In genomic region chr5:143979044-143979690, GRCh38 we compare ENCODE assay signal across 13 cellular contexts.
DNase-seq lines count a peak whose midpoint lies in the region; ATAC-seq and TF ChIP-seq lines count a peak whose summit lies in the region.
"Had no signal": no experiment of that assay in that cellular context is flagged by ENCODE, and none has a peak within 500 bp of the region (broad histone marks: within the 10 kb centered on the region; RNA-seq: fewer than 3 reads in every experiment).

No MANE protein-coding gene starts in this region.

- no peaks in the 10 kb centered on the region for H3K4me1 Mint-ChIP-seq in activated CD8-positive, alpha-beta T cell treated with anti-CD3 and anti-CD28 coated beads, Interleukin-2, amount 10 ng/mL, durations not matched to agents 7 days and 5 days (ENCODE audit: low read depth)

- no peak overlapping the region for H3K27ac Mint-ChIP-seq in activated CD8-positive, alpha-beta T cell treated with anti-CD3 and anti-CD28 coated beads, Interleukin-2, amount 10 ng/mL, durations not matched to agents 7 days and 5 days
- H3K27ac Mint-ChIP-seq: natural killer cell treated with Interleukin-12 subunit alpha and Interleukin-12 subunit beta and Interleukin-15 and Interleukin-18, amount 100 ng/mL, for 72 hours had no signal

- BruUV-seq in IMR-90 (replicated peaks; lab: Mats Ljungman, UMichigan): no TSS peak

- no peak for TF ChIP-seq CTCF in IMR-90 (conservative IDR thresholded peaks at IDR 0.05; ENCODE audit: low read depth, low read length)
- TF ChIP-seq CTCF in osteoblast (IDR thresholded peaks at IDR 0.05; ENCODE audit: extremely low read depth, low read depth, low read length): no peak

- H3K4me1 ChIP-seq in IMR-90 (ENCODE audit: control insufficient read depth, insufficient read depth, low read length): peaks cover 2% of the 10 kb centered on the region; the same call in 1 of the 2 replicates
- H3K4me1 ChIP-seq in osteoblast (ENCODE audit: insufficient read depth, low read length): peaks cover 6% of the 10 kb centered on the region
- H3K4me1 ChIP-seq: Caco-2, spleen had no signal

- H3K27me3 ChIP-seq in IMR-90 (ENCODE audit: control insufficient read depth, insufficient read depth, low read length) (no peaks in the 10 kb centered on the region), osteoblast (ENCODE audit: insufficient read depth, low read length) (no peaks in the 10 kb centered on the region)
- H3K27me3 ChIP-seq: brain microvascular endothelial cell, spleen had no signal

- CTCF ChIA-PET in IMR-90 (lab: Yijun Ruan, JAX): interaction anchor here (0.7 kb wide), 1 partner anchor 58 kb away, joined by 3 read pairs; no protein-coding TSS in a partner anchor
- CTCF ChIA-PET in activated CD8-positive, alpha-beta T cell treated with anti-CD3 and anti-CD28 coated beads, Interleukin-2, amount 10 ng/mL, durations not matched to agents 7 days and 5 days (lab: Charles Lee): no interaction called here

- H3K4me2 ChIP-seq in IMR-90 (ENCODE audit: low read depth, low read length) (no peak overlapping the region), osteoblast (ENCODE audit: insufficient read depth, low read length) (no peak overlapping the region)

- no peaks in the 10 kb centered on the region for H3K79me1 ChIP-seq in IMR-90 (ENCODE audit: low read depth in 1 of 2, low read length in 2 of 2)

- H3K56ac ChIP-seq in IMR-90 (ENCODE audit: extremely low read depth, insufficient read depth, low read length): no peak overlapping the region

- no peak overlapping the region for H3K4me3 ChIP-seq in IMR-90 (ENCODE audit: insufficient read depth, low read depth, low read length)
- no peak overlapping the region for H3K4me3 ChIP-seq in osteoblast (ENCODE audit: insufficient read depth, low read length)
- H3K4me3 ChIP-seq: spleen had no signal

- peak overlapping the region; percentile 74 for H2BK5ac ChIP-seq in IMR-90 (ENCODE audit: low read depth, low read length, poor library complexity, severe bottlenecking)

- H2AK5ac ChIP-seq in IMR-90 (ENCODE audit: low read depth, low read length): no peak overlapping the region; the same call in 1 of the 2 replicates

- 0 out of 2 replicates have a peak, but pooled peaks cover under 1% of the 10 kb centered on the region for H3K9me1 ChIP-seq in IMR-90 (ENCODE audit: insufficient read depth, low read length)

- H3K36me3 Mint-ChIP-seq in activated CD8-positive, alpha-beta T cell treated with anti-CD3 and anti-CD28 coated beads, Interleukin-2, amount 10 ng/mL, durations not matched to agents 7 days and 5 days (ENCODE audit: low read depth): no peaks in the 10 kb centered on the region
- H3K36me3 Mint-ChIP-seq: natural killer cell treated with Interleukin-12 subunit alpha and Interleukin-12 subunit beta and Interleukin-15 and Interleukin-18, amount 100 ng/mL, for 72 hours had no signal

- dilution Hi-C loops in IMR-90 (cut with HindIII; ENCODE audit: low sequenced_read_pairs, unreplicated experiment): no loop called here

- peaks cover 2% of the 10 kb centered on the region for H3K27me3 Mint-ChIP-seq in activated CD8-positive, alpha-beta T cell treated with anti-CD3 and anti-CD28 coated beads, Interleukin-2, amount 10 ng/mL, durations not matched to agents 7 days and 5 days (ENCODE audit: low read depth)

- no peak overlapping the region for H3K23ac ChIP-seq in IMR-90 (ENCODE audit: low read depth, low read length)

- no peaks in the 10 kb centered on the region for H4K20me1 ChIP-seq in IMR-90 (ENCODE audit: insufficient read depth, low read length)
- H4K20me1 ChIP-seq in osteoblast (ENCODE audit: insufficient read depth, low read length): no peaks in the 10 kb centered on the region

- H3K9ac ChIP-seq in IMR-90 (ENCODE audit: low read depth, low read length): no peak overlapping the region

- peak overlapping the region; percentile 36; the same call in 1 of the 2 replicates for H4K91ac ChIP-seq in IMR-90 (ENCODE audit: insufficient read depth, low read depth, low read length)

- peak overlapping the region; percentile 55; the same call in 1 of the 2 replicates for H3K4ac ChIP-seq in IMR-90 (ENCODE audit: low read depth, low read length)

- no peak overlapping the region for H4K8ac ChIP-seq in IMR-90 (ENCODE audit: low read depth in 2 of 2, low read length in 2 of 2)

- H3K27ac ChIP-seq in IMR-90 (ENCODE audit: insufficient read depth, low read length): no peak overlapping the region
- H3K27ac ChIP-seq in osteoblast (ENCODE audit: low read depth, low read length): no peak overlapping the region
- H3K27ac ChIP-seq: brain microvascular endothelial cell, spleen had no signal

- 0 out of 2 replicates have a peak overlapping the region, but pooled peaks have one; percentile 0 for H3K14ac ChIP-seq in IMR-90 (replicated peaks; ENCODE audit: low read depth, low read length)

- no peaks in the 10 kb centered on the region for H3K9me3 Mint-ChIP-seq in activated CD8-positive, alpha-beta T cell treated with anti-CD3 and anti-CD28 coated beads, Interleukin-2, amount 10 ng/mL, durations not matched to agents 7 days and 5 days (ENCODE audit: insufficient read depth)
- H3K9me3 Mint-ChIP-seq: natural killer cell treated with Interleukin-12 subunit alpha and Interleukin-12 subunit beta and Interleukin-15 and Interleukin-18, amount 100 ng/mL, for 72 hours had no signal

- no peak for TF ChIP-seq RAD21 in IMR-90 (IDR thresholded peaks at IDR 0.05; ENCODE audit: low read length)

- intact Hi-C loops in IMR-90 (cut with micrococcal nuclease): no loop called here

- peak; percentile 76 for ATAC-seq in GM19023 (IDR thresholded peaks at IDR 0.05; ENCODE audit: unreplicated experiment)
- peak; percentile 98 for ATAC-seq in HG02610 (IDR thresholded peaks at IDR 0.05; ENCODE audit: unreplicated experiment)
- no peak for ATAC-seq in IMR-90 (ENCODE audit: low read depth)
- no peak for ATAC-seq in activated CD8-positive, alpha-beta T cell treated with anti-CD3 and anti-CD28 coated beads, Interleukin-2, amount 10 ng/mL, durations not matched to agents 7 days and 5 days
- ATAC-seq: esophagus mucosa; natural killer cell treated with Interleukin-12 subunit alpha and Interleukin-12 subunit beta and Interleukin-15 and Interleukin-18, amount 100 ng/mL, for 72 hours had no signal

- H3K79me2 ChIP-seq in osteoblast (ENCODE audit: insufficient read depth, low read length): no peaks in the 10 kb centered on the region

- POLR2A ChIA-PET in IMR-90 (lab: Charles Lee; ENCODE audit: unreplicated experiment): no interaction called here
- POLR2A ChIA-PET in activated CD8-positive, alpha-beta T cell treated with anti-CD3 and anti-CD28 coated beads, Interleukin-2, amount 10 ng/mL, durations not matched to agents 7 days and 5 days (lab: Charles Lee): no interaction called here

- TF ChIP-seq POLR2A in IMR-90 (IDR thresholded peaks at IDR 0.05; ENCODE audit: low read depth, low read length): no peak

- peak overlapping the region; percentile 76; the same call in 1 of the 2 replicates for H3K18ac ChIP-seq in IMR-90 (ENCODE audit: low read depth, low read length)

- peak overlapping the region; percentile 8; the same call in 1 of the 2 replicates for H2BK20ac ChIP-seq in IMR-90 (ENCODE audit: low read depth, low read length)

- peak overlapping the region; percentile 70 for H2AFZ ChIP-seq in IMR-90 (replicated peaks; ENCODE audit: low read length, poor library complexity)
- peak overlapping the region; percentile 65 for H2AFZ ChIP-seq in osteoblast (ENCODE audit: low read length)

- in situ Hi-C loops in IMR-90 (cut with MboI; ENCODE audit: low sequenced_read_pairs): no loop called here

- no peak overlapping the region for H3K4me3 Mint-ChIP-seq in activated CD8-positive, alpha-beta T cell treated with anti-CD3 and anti-CD28 coated beads, Interleukin-2, amount 10 ng/mL, durations not matched to agents 7 days and 5 days
- H3K4me3 Mint-ChIP-seq: natural killer cell treated with Interleukin-12 subunit alpha and Interleukin-12 subunit beta and Interleukin-15 and Interleukin-18, amount 100 ng/mL, for 72 hours had no signal

- H3K36me3 ChIP-seq in IMR-90 (ENCODE audit: control insufficient read depth, insufficient read depth, low read length) (no peaks in the 10 kb centered on the region), osteoblast (ENCODE audit: insufficient read depth, low read length) (no peaks in the 10 kb centered on the region)
- H3K36me3 ChIP-seq: brain microvascular endothelial cell, spleen had no signal

- H4K5ac ChIP-seq in IMR-90 (ENCODE audit: low read depth, low read length): no peak overlapping the region

- H2BK120ac ChIP-seq in IMR-90 (ENCODE audit: low read depth, low read length): peak overlapping the region; percentile 31

- no peaks in the 10 kb centered on the region for H3K9me3 ChIP-seq in IMR-90 (ENCODE audit: control insufficient read depth, insufficient read depth, low read length)
- H3K9me3 ChIP-seq in osteoblast (ENCODE audit: low read depth, low read length): no peaks in the 10 kb centered on the region
- H3K9me3 ChIP-seq: Caco-2 had no signal

- H2AK9ac ChIP-seq in IMR-90 (replicated peaks; ENCODE audit: low read depth, low read length, poor library complexity): no peak overlapping the region

- DNase-seq in IMR-90 (no peak), osteoblast (ENCODE audit: insufficient read length, low spot score, missing footprints) (no peak), NCI-H1105 (lab: John Stamatoyannopoulos, UW) (no peak), RKO (ENCODE audit: low spot score) (no peak)
- no peak for DNase-seq in activated CD8-positive, alpha-beta T cell treated with anti-CD3 and anti-CD28 coated beads, Interleukin-2, amount 10 ng/mL, durations not matched to agents 7 days and 5 days
- DNase-seq: brain microvascular endothelial cell, Caco-2, spleen, T-helper 2 cell had no signal

- WGBS in IMR-90 (ENCODE audit: extremely low coverage in 2 of 2, insufficient read length in 1 of 2), 2 experiments: no CpG with 5 or more reads among the region's 1 CpG

- H2BK15ac ChIP-seq in IMR-90 (ENCODE audit: low read depth, low read length): peak overlapping the region; percentile 54; the same call in 2 of the 3 replicates

TF ChIP-seq in IMR-90, 13 proteins besides CTCF, POLR2A, EP300 and RAD21 (continues in another document):
- TF ChIP-seq CEBPB (IDR thresholded peaks at IDR 0.05; ENCODE audit: low read depth, low read length) (no peak), MXI1 (IDR thresholded peaks at IDR 0.05; ENCODE audit: borderline replicate concordance, low read depth, low read length) (no peak), MAZ (IDR thresholded peaks at IDR 0.05; ENCODE audit: borderline replicate concordance, low read depth, low read length) (no peak), SMC3 (IDR thresholded peaks at IDR 0.05; ENCODE audit: low read depth, low read length) (no peak), USF2 (IDR thresholded peaks at IDR 0.05; ENCODE audit: low read depth, low read length) (no peak), NFE2L2 (IDR thresholded peaks at IDR 0.05; ENCODE audit: low read depth, low read length) (no peak), CHD1 (IDR thresholded peaks at IDR 0.05; ENCODE audit: low read depth, low read length) (no peak)

Comparison
In these comparisons a context has a peak if more than half of its experiments do, and no peak if none do; other contexts are left out.
1. ATAC-seq: peak in GM19023 (single experiment) and HG02610 (single experiment); none in IMR-90 (single experiment) and activated CD8-positive, alpha-beta T cell treated with anti-CD3 and anti-CD28 coated beads, Interleukin-2, amount 10 ng/mL, durations not matched to agents 7 days and 5 days (single experiment).